8 cellular contexts compared by ENCODE assay signal in genomic region chr6:157461000-157461915, GRCh38.
DNase-seq lines count a peak whose midpoint lies in the region; ATAC-seq, FAIRE-seq and TF ChIP-seq lines count a peak whose summit lies in the region.

No MANE protein-coding gene starts in this region.

- H3K4me3 ChIP-seq in HCT116 (replicated peaks in 1 of 2; ENCODE audit: low read depth in 1 of 2, low read length in 2 of 2) (no peak overlapping the region), skeletal muscle cell (ENCODE audit: low read depth, low read length) (no peak overlapping the region), suprapubic skin (no peak overlapping the region)

- H3K9ac ChIP-seq in HCT116 (ENCODE audit: low read length) = no peak overlapping the region

- no peaks in the 10 kb centered on the region for H3K79me2 ChIP-seq in HCT116 (ENCODE audit: insufficient read depth, low read length)

- intact Hi-C loops in HCT116 (cut with micrococcal nuclease) = no loop called here

- POLR2A ChIA-PET in HCT116 (lab: Charles Lee) = no interaction called here

- H3K9me2 ChIP-seq in HCT116 (ENCODE audit: insufficient read depth) = no peaks in the 10 kb centered on the region

- CTCF ChIA-PET in HCT116 (lab: Charles Lee) = no interaction called here

- H2AFZ ChIP-seq in HCT116 (ENCODE audit: low read depth, low read length, poor library complexity, severe bottlenecking) = no peak overlapping the region

- H3K27ac ChIP-seq in HCT116 (ENCODE audit: low read depth, low read length) = no peak overlapping the region
- no peak overlapping the region for H3K27ac ChIP-seq in suprapubic skin

- peak in 1 of 3 experiments; percentile 21; a peak in 2 of 6 replicates for TF ChIP-seq CTCF in HCT116 (IDR thresholded peaks at IDR 0.05 in 2 of 3, conservative IDR thresholded peaks at IDR 0.05 in 1 of 3; ENCODE audit: borderline replicate concordance in 1 of 3, insufficient read depth in 1 of 3, low read depth in 2 of 3, low read length in 2 of 3)
- TF ChIP-seq CTCF in suprapubic skin (IDR thresholded peaks at IDR 0.05) = no peak
- no peak for TF ChIP-seq CTCF in D721Med (IDR thresholded peaks at IDR 0.05; ENCODE audit: insufficient read depth, missing control alignments)

- ATAC-seq in HCT116 = peak; percentile 61

- H3K36me3 ChIP-seq in HCT116 (ENCODE audit: control insufficient read depth in 1 of 2, insufficient read depth in 2 of 2, low read length in 2 of 2) (no peaks in the 10 kb centered on the region), suprapubic skin (no peaks in the 10 kb centered on the region)

- peak; percentile 30 for DNase-seq in activated gamma-delta T cell treated with anti-CD3 and anti-CD28 coated beads, Interleukin-2, amount 50 U/mL, for 16 hours (ENCODE audit: low read depth)
- DNase-seq in activated gamma-delta T cell treated with Interleukin-2 at 50 U/mL for 16 hours (no peak), HCT116 (ENCODE audit: low read depth, low spot score) (no peak), NCI-H2107 (lab: John Stamatoyannopoulos, UW) (peak; percentile 4), dermis blood vessel endothelial cell (peak; percentile 89), skeletal muscle cell (ENCODE audit: low read depth) (peak; percentile 8), suprapubic skin (ENCODE audit: low spot score in 2 of 2) (no peak), D721Med (ENCODE audit: insufficient read length, low spot score) (no peak)

- no peak for TF ChIP-seq EP300 in suprapubic skin (IDR thresholded peaks at IDR 0.05)

- TF ChIP-seq POLR2A in HCT116 (IDR thresholded peaks at IDR 0.05; ENCODE audit: borderline replicate concordance, extremely low read depth, insufficient read depth, insufficient read length) (no peak), suprapubic skin (IDR thresholded peaks at IDR 0.05) (no peak)

- no peaks in the 10 kb centered on the region for H4K20me1 ChIP-seq in HCT116 (ENCODE audit: insufficient read depth)

- 71% methylated on average over 17 of the region's 17 CpGs for WGBS in suprapubic skin

- H3K4me2 ChIP-seq in HCT116 (ENCODE audit: low read length) = no peak overlapping the region

- TF ChIP-seq RAD21 in HCT116 (IDR thresholded peaks at IDR 0.05; ENCODE audit: low read depth) = no peak

- no peak for FAIRE-seq in D721Med (lab: Jason Lieb, UNC)

- RAD21 ChIA-PET in HCT116 (lab: Charles Lee; ENCODE audit: low non-redundant PET in 1 of 2, low total read pairs in 2 of 2, uncharacterized antibody in 2 of 2, unreplicated experiment in 2 of 2) = no interaction called here

- peaks cover 0 to 13% of the 10 kb centered on the region in 2 experiments; a peak in 2 of 4 replicates for H3K4me1 ChIP-seq in HCT116 (ENCODE audit: control insufficient read depth in 1 of 2, insufficient read depth in 2 of 2, low read length in 2 of 2)
- H3K4me1 ChIP-seq in suprapubic skin = no peaks in the 10 kb centered on the region

- BruUV-seq in HCT116 (replicated peaks; lab: Mats Ljungman, UMichigan) = no TSS peak

- no peaks in the 10 kb centered on the region for H3K9me3 ChIP-seq in HCT116 (ENCODE audit: control insufficient read depth in 1 of 2, insufficient read depth in 1 of 2, low read depth in 1 of 2, low read length in 2 of 2)
- H3K9me3 ChIP-seq in suprapubic skin = no peaks in the 10 kb centered on the region

- H3K27me3 ChIP-seq in HCT116 (ENCODE audit: insufficient read depth, low read length) (no peaks in the 10 kb centered on the region), suprapubic skin (no peaks in the 10 kb centered on the region)

TF ChIP-seq in HCT116, 20 proteins besides CTCF, POLR2A, EP300 and RAD21:
- no peak for TF ChIP-seq POLR2AphosphoS5 (IDR thresholded peaks at IDR 0.05; ENCODE audit: low read depth, low read length)
- TF ChIP-seq CEBPB (IDR thresholded peaks at IDR 0.05; ENCODE audit: low read depth) = no peak
- TF ChIP-seq EZH2 (IDR thresholded peaks at IDR 0.05) = no peak
- no peak for TF ChIP-seq ZFX (IDR thresholded peaks at IDR 0.05)
- TF ChIP-seq SRF (IDR thresholded peaks at IDR 0.05; ENCODE audit: low read depth) = no peak
- no peak for TF ChIP-seq SIN3A (IDR thresholded peaks at IDR 0.05; ENCODE audit: low read depth)
- no peak for TF ChIP-seq ZBTB33 (IDR thresholded peaks at IDR 0.05; ENCODE audit: extremely low read depth, insufficient replicate concordance, low read length)
- TF ChIP-seq EGR1 (IDR thresholded peaks at IDR 0.05; ENCODE audit: low read depth) = no peak
- no peak for TF ChIP-seq ELF1 (IDR thresholded peaks at IDR 0.05; ENCODE audit: borderline replicate concordance, low read depth)
- TF ChIP-seq ATF3 (IDR thresholded peaks at IDR 0.05) = no peak
- TF ChIP-seq CBX3 (IDR thresholded peaks at IDR 0.05; ENCODE audit: low read depth) = no peak
- TF ChIP-seq, protein P1, sequence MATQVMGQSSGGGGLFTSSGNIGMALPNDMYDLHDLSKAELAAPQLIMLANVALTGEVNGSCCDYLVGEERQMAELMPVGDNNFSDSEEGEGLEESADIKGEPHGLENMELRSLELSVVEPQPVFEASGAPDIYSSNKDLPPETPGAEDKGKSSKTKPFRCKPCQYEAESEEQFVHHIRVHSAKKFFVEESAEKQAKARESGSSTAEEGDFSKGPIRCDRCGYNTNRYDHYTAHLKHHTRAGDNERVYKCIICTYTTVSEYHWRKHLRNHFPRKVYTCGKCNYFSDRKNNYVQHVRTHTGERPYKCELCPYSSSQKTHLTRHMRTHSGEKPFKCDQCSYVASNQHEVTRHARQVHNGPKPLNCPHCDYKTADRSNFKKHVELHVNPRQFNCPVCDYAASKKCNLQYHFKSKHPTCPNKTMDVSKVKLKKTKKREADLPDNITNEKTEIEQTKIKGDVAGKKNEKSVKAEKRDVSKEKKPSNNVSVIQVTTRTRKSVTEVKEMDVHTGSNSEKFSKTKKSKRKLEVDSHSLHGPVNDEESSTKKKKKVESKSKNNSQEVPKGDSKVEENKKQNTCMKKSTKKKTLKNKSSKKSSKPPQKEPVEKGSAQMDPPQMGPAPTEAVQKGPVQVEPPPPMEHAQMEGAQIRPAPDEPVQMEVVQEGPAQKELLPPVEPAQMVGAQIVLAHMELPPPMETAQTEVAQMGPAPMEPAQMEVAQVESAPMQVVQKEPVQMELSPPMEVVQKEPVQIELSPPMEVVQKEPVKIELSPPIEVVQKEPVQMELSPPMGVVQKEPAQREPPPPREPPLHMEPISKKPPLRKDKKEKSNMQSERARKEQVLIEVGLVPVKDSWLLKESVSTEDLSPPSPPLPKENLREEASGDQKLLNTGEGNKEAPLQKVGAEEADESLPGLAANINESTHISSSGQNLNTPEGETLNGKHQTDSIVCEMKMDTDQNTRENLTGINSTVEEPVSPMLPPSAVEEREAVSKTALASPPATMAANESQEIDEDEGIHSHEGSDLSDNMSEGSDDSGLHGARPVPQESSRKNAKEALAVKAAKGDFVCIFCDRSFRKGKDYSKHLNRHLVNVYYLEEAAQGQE (IDR thresholded peaks at IDR 0.05; ENCODE audit: low read depth) = no peak

Comparison
In these comparisons a context has a peak if more than half of its experiments do, and no peak if none do; other contexts are left out.
1. DNase-seq: peak in activated gamma-delta T cell treated with anti-CD3 and anti-CD28 coated beads, Interleukin-2, amount 50 U/mL, for 16 hours (single experiment), NCI-H2107 (single experiment), dermis blood vessel endothelial cell (single experiment) and skeletal muscle cell (single experiment); none in activated gamma-delta T cell treated with Interleukin-2 at 50 U/mL for 16 hours (single experiment), HCT116 (single experiment), suprapubic skin (0 of 2) and D721Med (single experiment).